Comparison of ENCODE assay signal across 19 cellular contexts in genomic region chr2:12932192-12932591, GRCh38.
DNase-seq lines count a peak whose midpoint lies in the region; ATAC-seq and TF ChIP-seq lines count a peak whose summit lies in the region.
"Had no signal": no experiment of that assay in that cellular context is flagged by ENCODE, and none has a peak within 500 bp of the region (broad histone marks: within the 10 kb centered on the region; RNA-seq: fewer than 3 reads in every experiment).

No MANE protein-coding gene starts in this region.

- TF ChIP-seq CTCF in left ventricle myocardium inferior (IDR thresholded peaks at IDR 0.05; ENCODE audit: borderline replicate concordance) (no peak), heart right ventricle (IDR thresholded peaks at IDR 0.05) (no peak), WERI-Rb-1 (IDR thresholded peaks at IDR 0.05; ENCODE audit: low read depth, low read length) (no peak)

- no peaks in the 10 kb centered on the region for H3K79me1 ChIP-seq in mesendoderm (ENCODE audit: low read length)

- H2BK5ac ChIP-seq in mesendoderm (ENCODE audit: low read length) = no peak overlapping the region

- H3K9me3 ChIP-seq in left ventricle myocardium inferior (replicated peaks) (no peaks in the 10 kb centered on the region), heart right ventricle (no peaks in the 10 kb centered on the region), WERI-Rb-1 (ENCODE audit: severe bottlenecking) (no peaks in the 10 kb centered on the region)
- H3K9me3 ChIP-seq: A549, Peyer's patch had no signal

- H3K27ac Mint-ChIP-seq in immature natural killer cell = no peak overlapping the region
- H3K27ac Mint-ChIP-seq: B cell had no signal

- intact Hi-C loops in left ventricle myocardium inferior (cut with micrococcal nuclease) = loop anchor here (5.0 to 10.0 kb wide), 2 partner anchors 73 to 210 kb away; no protein-coding TSS in a partner anchor
- intact Hi-C loops in heart right ventricle (cut with DNase I) = loop anchor here in 9 of 10 donors (5.0 to 10.0 kb wide), 15 partner anchors 63 to 1107 kb away; partner anchors contain the start of gene TRIB2 (in 1 of the 9)

- H2BK15ac ChIP-seq in mesendoderm (replicated peaks; ENCODE audit: low read depth) = no peak overlapping the region

- no peaks in the 10 kb centered on the region for H3K36me3 Mint-ChIP-seq in immature natural killer cell

- DNase-seq in left ventricle myocardium inferior (no peak), heart right ventricle (no peak), WERI-Rb-1 (peak; percentile 14), mesendoderm (peak; percentile 87), immature natural killer cell (no peak), DMS79 (lab: John Stamatoyannopoulos, UW) (no peak)
- DNase-seq in activated CD4-positive, alpha-beta T cell treated with anti-CD3 and anti-CD28 coated beads, Interleukin-2, amount 50 U/mL, for 48 hours = no peak
- DNase-seq: GOT3, KG1, NCI-H1092, NCI-H1436 treated with DMSO at 0.1 percent for 48 hours, NCI-H1930, NCI-H2227 treated with DMSO at 0.1 percent for 48 hours, NCI-H510A treated with DMSO at 0.1 percent for 48 hours, NCI-H748 treated with DMSO at 0.1 percent for 48 hours, Peyer's patch had no signal

- no peak overlapping the region for H3K9ac ChIP-seq in mesendoderm (ENCODE audit: low read length)

- no peak overlapping the region for H2AK5ac ChIP-seq in mesendoderm (ENCODE audit: low read length)

- H3K4me1 Mint-ChIP-seq in immature natural killer cell = peaks cover 0 to 1% of the 10 kb centered on the region in 2 donors

- WGBS in heart right ventricle, 2 donors = 43 to 45% methylated on average over 3 of the region's 3 CpGs
- no CpG with 5 or more reads among the region's 3 CpGs for WGBS in mesendoderm (ENCODE audit: extremely low coverage, insufficient coverage, low lambda C conversion rate)

- H3K18ac ChIP-seq in mesendoderm (ENCODE audit: low read length) = no peak overlapping the region

- no peak overlapping the region for H2BK120ac ChIP-seq in mesendoderm (ENCODE audit: low read depth, low read length)

- H3K27me3 ChIP-seq in left ventricle myocardium inferior (ENCODE audit: low read depth) = no peaks in the 10 kb centered on the region
- H3K27me3 ChIP-seq in heart right ventricle = no peaks in the 10 kb centered on the region
- H3K27me3 ChIP-seq in WERI-Rb-1 (ENCODE audit: insufficient read depth, low read depth, severe bottlenecking) = no peaks in the 10 kb centered on the region
- H3K27me3 ChIP-seq in mesendoderm (ENCODE audit: insufficient read depth, low read length, poor library complexity) = no peaks in the 10 kb centered on the region
- H3K27me3 ChIP-seq: Peyer's patch had no signal

- H3K4ac ChIP-seq in mesendoderm (ENCODE audit: low read depth, low read length) = no peak overlapping the region

- no peak for ATAC-seq in heart right ventricle

- H3K27me3 Mint-ChIP-seq in immature natural killer cell (ENCODE audit: low read depth in 3 of 3) = peaks cover 0 to 4% (median 0%) of the 10 kb centered on the region in 3 donors

- H3K4me3 ChIP-seq in left ventricle myocardium inferior = no peak overlapping the region
- no peak overlapping the region for H3K4me3 ChIP-seq in heart right ventricle
- no peak overlapping the region for H3K4me3 ChIP-seq in WERI-Rb-1 (ENCODE audit: low read depth, low read length)
- H3K4me3 ChIP-seq in mesendoderm (ENCODE audit: low read length) = no peak overlapping the region
- H3K4me3 ChIP-seq: A549, Peyer's patch, SK-N-MC had no signal

- no peaks in the 10 kb centered on the region for H3K36me3 ChIP-seq in left ventricle myocardium inferior
- no peaks in the 10 kb centered on the region for H3K36me3 ChIP-seq in heart right ventricle
- no peaks in the 10 kb centered on the region for H3K36me3 ChIP-seq in WERI-Rb-1
- H3K36me3 ChIP-seq in mesendoderm (ENCODE audit: control insufficient read depth, insufficient read depth, low read length) = no peaks in the 10 kb centered on the region
- H3K36me3 ChIP-seq: Peyer's patch had no signal

- H4K5ac ChIP-seq in mesendoderm (ENCODE audit: low read length) = no peak overlapping the region

- H3K79me2 ChIP-seq in mesendoderm (ENCODE audit: control insufficient read depth, insufficient read depth, low read length) = no peaks in the 10 kb centered on the region

- peaks cover 49% of the 10 kb centered on the region for H3K4me1 ChIP-seq in left ventricle myocardium inferior
- H3K4me1 ChIP-seq in heart right ventricle = peaks cover 7 to 53% (median 39%) of the 10 kb centered on the region in 9 donors
- H3K4me1 ChIP-seq in mesendoderm (ENCODE audit: control insufficient read depth, low read depth, low read length) = no peaks in the 10 kb centered on the region
- H3K4me1 ChIP-seq: A549 had no signal

- no peaks in the 10 kb centered on the region for H3K9me3 Mint-ChIP-seq in immature natural killer cell

- H3K4me3 Mint-ChIP-seq in immature natural killer cell = no peak overlapping the region
- H3K4me3 Mint-ChIP-seq: B cell had no signal

- H4K8ac ChIP-seq in mesendoderm (ENCODE audit: low read depth, low read length) = no peak overlapping the region

- H3K27ac ChIP-seq in left ventricle myocardium inferior (replicated peaks) (peak overlapping the region; percentile 46), heart right ventricle (peak overlapping the region in 3 of 10 donors; percentile 51 to 59 (median 55)), WERI-Rb-1 (no peak overlapping the region), mesendoderm (ENCODE audit: low read depth, low read length) (no peak overlapping the region)
- H3K27ac ChIP-seq: A549, Peyer's patch, SK-N-MC had no signal

- H3K23ac ChIP-seq in mesendoderm (ENCODE audit: low read length) = no peak overlapping the region

- H3K56ac ChIP-seq in mesendoderm (ENCODE audit: low read length) = no peak overlapping the region

- H3K4me2 ChIP-seq in mesendoderm (ENCODE audit: low read length) = no peak overlapping the region
- H3K4me2 ChIP-seq: A549 had no signal

Comparison
In these comparisons a context has a peak if more than half of its experiments do, and no peak if none do; other contexts are left out.
1. DNase-seq: peak in WERI-Rb-1 (single experiment) and mesendoderm (single experiment); none in left ventricle myocardium inferior (single experiment), heart right ventricle (0 of 2), immature natural killer cell (0 of 3), DMS79 (single experiment) and activated CD4-positive, alpha-beta T cell treated with anti-CD3 and anti-CD28 coated beads, Interleukin-2, amount 50 U/mL, for 48 hours (0 of 2).